Comparison of ENCODE assay signal across 1 cellular context in the genomic region with DNA sequence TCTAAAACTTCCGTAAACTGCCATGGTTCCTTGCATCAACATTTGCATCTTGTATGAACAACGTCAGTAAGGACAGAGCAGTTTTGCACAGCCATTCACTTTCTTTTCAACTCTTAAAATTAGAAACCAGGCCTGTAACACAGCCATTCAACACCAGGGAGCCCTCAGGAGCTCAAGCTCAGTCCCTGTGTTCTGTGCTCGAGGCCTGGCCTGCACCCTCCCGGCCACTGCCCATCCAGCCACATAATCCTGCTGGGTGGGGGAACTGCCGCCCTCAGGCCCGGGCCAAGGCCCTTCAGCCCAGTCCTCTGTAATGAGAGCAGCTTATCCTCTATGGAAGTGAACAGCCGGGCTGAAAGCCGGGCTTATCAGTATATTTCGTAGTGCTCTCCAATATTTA.
TF ChIP-seq lines count a peak whose summit lies in the region.

No MANE protein-coding gene starts in this region.

TF ChIP-seq in HepG2, 621 proteins besides CTCF, POLR2A, EP300 and RAD21:
- no peak for TF ChIP-seq RFX5 (IDR thresholded peaks at IDR 0.05; ENCODE audit: low read depth, low read length)
- no peak for TF ChIP-seq MATR3 (CRISPR knock-in tag; IDR thresholded peaks at IDR 0.05)
- TF ChIP-seq ZNF263 (CRISPR knock-in tag; IDR thresholded peaks at IDR 0.05), result no peak
- no peak for TF ChIP-seq THRA (CRISPR knock-in tag; IDR thresholded peaks at IDR 0.05; ENCODE audit: borderline replicate concordance)
- no peak for TF ChIP-seq ZNF230 (CRISPR knock-in tag; IDR thresholded peaks at IDR 0.05)
- no peak for TF ChIP-seq SRSF4 (IDR thresholded peaks at IDR 0.05; ENCODE audit: low read depth, low read length, poor library complexity, severe bottlenecking)
- no peak for TF ChIP-seq NR2C2 (CRISPR knock-in tag; IDR thresholded peaks at IDR 0.05; ENCODE audit: borderline replicate concordance)
- TF ChIP-seq, protein P1, sequence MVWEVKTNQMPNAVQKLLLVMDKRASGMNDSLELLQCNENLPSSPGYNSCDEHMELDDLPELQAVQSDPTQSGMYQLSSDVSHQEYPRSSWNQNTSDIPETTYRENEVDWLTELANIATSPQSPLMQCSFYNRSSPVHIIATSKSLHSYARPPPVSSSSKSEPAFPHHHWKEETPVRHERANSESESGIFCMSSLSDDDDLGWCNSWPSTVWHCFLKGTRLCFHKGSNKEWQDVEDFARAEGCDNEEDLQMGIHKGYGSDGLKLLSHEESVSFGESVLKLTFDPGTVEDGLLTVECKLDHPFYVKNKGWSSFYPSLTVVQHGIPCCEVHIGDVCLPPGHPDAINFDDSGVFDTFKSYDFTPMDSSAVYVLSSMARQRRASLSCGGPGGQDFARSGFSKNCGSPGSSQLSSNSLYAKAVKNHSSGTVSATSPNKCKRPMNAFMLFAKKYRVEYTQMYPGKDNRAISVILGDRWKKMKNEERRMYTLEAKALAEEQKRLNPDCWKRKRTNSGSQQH (CRISPR knock-in tag; IDR thresholded peaks at IDR 0.05; ENCODE audit: low read depth), result no peak
- TF ChIP-seq TRIM24 (CRISPR knock-in tag; IDR thresholded peaks at IDR 0.05), result no peak
- no peak for TF ChIP-seq ATRX (CRISPR knock-in tag; IDR thresholded peaks at IDR 0.05; ENCODE audit: borderline replicate concordance)
- no peak for TF ChIP-seq MIER3 (CRISPR knock-in tag; IDR thresholded peaks at IDR 0.05; ENCODE audit: borderline replicate concordance)
- no peak for TF ChIP-seq AHR (CRISPR knock-in tag; IDR thresholded peaks at IDR 0.05)
- TF ChIP-seq NFYC (CRISPR knock-in tag; IDR thresholded peaks at IDR 0.05), result no peak
- TF ChIP-seq ZNF615 (CRISPR knock-in tag; IDR thresholded peaks at IDR 0.05; ENCODE audit: borderline replicate concordance), result no peak
- no peak for TF ChIP-seq ZNF652 (CRISPR knock-in tag; IDR thresholded peaks at IDR 0.05; ENCODE audit: borderline replicate concordance, low read depth)
- TF ChIP-seq, protein P2, sequence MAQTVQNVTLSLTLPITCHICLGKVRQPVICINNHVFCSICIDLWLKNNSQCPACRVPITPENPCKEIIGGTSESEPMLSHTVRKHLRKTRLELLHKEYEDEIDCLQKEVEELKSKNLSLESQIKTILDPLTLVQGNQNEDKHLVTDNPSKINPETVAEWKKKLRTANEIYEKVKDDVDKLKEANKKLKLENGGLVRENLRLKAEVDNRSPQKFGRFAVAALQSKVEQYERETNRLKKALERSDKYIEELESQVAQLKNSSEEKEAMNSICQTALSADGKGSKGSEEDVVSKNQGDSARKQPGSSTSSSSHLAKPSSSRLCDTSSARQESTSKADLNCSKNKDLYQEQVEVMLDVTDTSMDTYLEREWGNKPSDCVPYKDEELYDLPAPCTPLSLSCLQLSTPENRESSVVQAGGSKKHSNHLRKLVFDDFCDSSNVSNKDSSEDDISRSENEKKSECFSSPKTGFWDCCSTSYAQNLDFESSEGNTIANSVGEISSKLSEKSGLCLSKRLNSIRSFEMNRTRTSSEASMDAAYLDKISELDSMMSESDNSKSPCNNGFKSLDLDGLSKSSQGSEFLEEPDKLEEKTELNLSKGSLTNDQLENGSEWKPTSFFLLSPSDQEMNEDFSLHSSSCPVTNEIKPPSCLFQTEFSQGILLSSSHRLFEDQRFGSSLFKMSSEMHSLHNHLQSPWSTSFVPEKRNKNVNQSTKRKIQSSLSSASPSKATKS (CRISPR knock-in tag; IDR thresholded peaks at IDR 0.05), result no peak
- no peak for TF ChIP-seq HNRNPK (IDR thresholded peaks at IDR 0.05; ENCODE audit: low read depth, low read length, poor library complexity, severe bottlenecking)
- TF ChIP-seq NAIF1 (CRISPR knock-in tag; IDR thresholded peaks at IDR 0.05; ENCODE audit: borderline replicate concordance), result no peak
- no peak for TF ChIP-seq CHCHD3 (CRISPR knock-in tag; IDR thresholded peaks at IDR 0.05)
- TF ChIP-seq NFKBIZ (CRISPR knock-in tag; IDR thresholded peaks at IDR 0.05), result no peak
